33 cellular contexts compared by ENCODE assay signal in the genomic region with DNA sequence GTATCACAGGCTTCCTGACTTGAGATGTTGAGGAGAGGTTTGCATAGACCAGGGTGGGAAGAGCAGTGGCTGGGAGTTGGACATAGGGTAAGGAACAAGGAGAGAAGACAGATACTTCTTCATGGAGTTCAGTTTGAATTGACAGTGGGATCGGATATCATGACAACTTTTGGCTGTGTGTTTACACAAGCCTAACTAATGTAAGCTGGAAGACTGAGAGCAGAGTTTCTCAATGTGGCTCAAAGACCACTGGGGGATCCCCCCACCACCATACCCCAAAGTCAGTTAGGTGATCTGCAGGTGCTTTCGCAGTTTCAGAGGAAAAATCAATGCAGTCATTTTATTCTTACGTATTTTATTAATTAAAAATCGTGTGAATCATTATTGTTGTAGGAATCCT.
"Had no signal": no experiment of that assay in that cellular context is flagged by ENCODE, and none has a peak within 500 bp of the region (broad histone marks: within the 10 kb centered on the region; RNA-seq: fewer than 3 reads in every experiment).

No MANE protein-coding gene starts in this region.

- H3K27ac Mint-ChIP-seq: activated B cell treated with CpG ODN at 0.5 μM for 24 hours; activated CD4-positive, alpha-beta memory T cell treated with anti-CD3 and anti-CD28 coated beads for 36 hours; activated naive CD4-positive, alpha-beta T cell treated with anti-CD3 and anti-CD28 coated beads, Interleukin-2, amount 10 ng/mL, durations not matched to agents 7 days and 5 days; activated naive CD8-positive, alpha-beta T cell treated with anti-CD3 and anti-CD28 coated beads for 36 hours; activated T-helper 1 cell treated with anti-CD3 and anti-CD28 coated beads, Interleukin-12 subunit alpha, Interleukin-12 subunit beta, Interleukin-2, Interleukin-4 antibody, amounts not matched to agents 30 ng/mL and 10 ng/mL and 1 ng/mL, durations not matched to agents 14 hours and 24 hours and 36 hours; T-cell had no signal

- DNase-seq: activated B cell treated with CpG ODN at 0.5 μM for 24 hours; activated CD4-positive, alpha-beta memory T cell treated with anti-CD3 and anti-CD28 coated beads for 36 hours; activated CD4-positive, alpha-beta T cell treated with anti-CD3 and anti-CD28 coated beads for 4 hours; activated CD4-positive, alpha-beta T cell treated with anti-CD3 and anti-CD28 coated beads, Interleukin-2, amount 50 U/mL, for 1 hour; activated CD4-positive, CD25-positive, alpha-beta regulatory T cell treated with anti-CD3 and anti-CD28 coated beads, Interleukin-2, amount 50 U/mL, for 72 hours; activated CD8-positive, alpha-beta memory T cell treated with anti-CD3 and anti-CD28 coated beads, Interleukin-2, amount 50 U/mL, for 4 hours; activated gamma-delta T cell treated with Interleukin-2 at 50 U/mL for 16 hours; activated naive CD4-positive, alpha-beta T cell treated with anti-CD3 and anti-CD28 coated beads, Interleukin-2, amount 10 ng/mL, durations not matched to agents 7 days and 5 days; activated naive CD8-positive, alpha-beta T cell treated with anti-CD3 and anti-CD28 coated beads for 36 hours; activated T-cell treated with anti-CD3 and anti-CD28 coated beads for 4 hours; activated T-cell treated with anti-CD3 and anti-CD28 coated beads, Interleukin-2, amount 50 U/mL, for 4 hours; amniotic stem cell; aorta; brain microvascular endothelial cell; central memory CD4-positive, alpha-beta T cell; NCI-H1092 treated with DMSO at 0.1 percent for 48 hours; NCI-H1417; NCI-H146; NCI-H187; NCI-H2029 treated with DMSO at 0.1 percent for 48 hours; NCI-H2107; NCI-H2171; NCI-H446; NCI-H524 treated with DMSO at 0.1 percent for 48 hours; SHP77 treated with DMSO at 0.1 percent for 48 hours; SK-N-SH; T-cell; T-helper 2 cell; T-helper 9 cell had no signal

- H3K36me3 ChIP-seq: brain microvascular endothelial cell, SJSA1 had no signal

- H3K9me3 Mint-ChIP-seq: activated B cell treated with CpG ODN at 0.5 μM for 24 hours; activated CD4-positive, alpha-beta memory T cell treated with anti-CD3 and anti-CD28 coated beads for 36 hours; activated naive CD4-positive, alpha-beta T cell treated with anti-CD3 and anti-CD28 coated beads, Interleukin-2, amount 10 ng/mL, durations not matched to agents 7 days and 5 days; activated naive CD8-positive, alpha-beta T cell treated with anti-CD3 and anti-CD28 coated beads for 36 hours; activated T-cell treated with anti-CD3 and anti-CD28 coated beads, Interleukin-2, amount 50 U/mL, for 4 hours; activated T-helper 1 cell treated with anti-CD3 and anti-CD28 coated beads, Interleukin-12 subunit alpha, Interleukin-12 subunit beta, Interleukin-2, Interleukin-4 antibody, amounts not matched to agents 30 ng/mL and 10 ng/mL and 1 ng/mL, durations not matched to agents 14 hours and 24 hours and 36 hours; T-cell had no signal

- H3K27ac ChIP-seq: brain microvascular endothelial cell, SJSA1, VCaP had no signal

- ATAC-seq: activated T-cell treated with anti-CD3 and anti-CD28 coated beads, Interleukin-2, amount 50 U/mL, for 4 hours; Panc1; T-cell had no signal

- H3K9me3 ChIP-seq: SJSA1, SK-N-SH had no signal

- H3K27me3 ChIP-seq: brain microvascular endothelial cell, SJSA1 had no signal

- H3K9ac ChIP-seq: SK-N-SH had no signal

- H3K36me3 Mint-ChIP-seq: activated CD4-positive, alpha-beta memory T cell treated with anti-CD3 and anti-CD28 coated beads for 36 hours; activated naive CD4-positive, alpha-beta T cell treated with anti-CD3 and anti-CD28 coated beads, Interleukin-2, amount 10 ng/mL, durations not matched to agents 7 days and 5 days had no signal

- H3K4me1 Mint-ChIP-seq: activated B cell treated with CpG ODN at 0.5 μM for 24 hours had no signal

- H3K4me2 ChIP-seq: SK-N-SH had no signal

- H3K27me3 Mint-ChIP-seq: activated B cell treated with CpG ODN at 0.5 μM for 24 hours; activated CD4-positive, alpha-beta memory T cell treated with anti-CD3 and anti-CD28 coated beads for 36 hours; activated naive CD4-positive, alpha-beta T cell treated with anti-CD3 and anti-CD28 coated beads, Interleukin-2, amount 10 ng/mL, durations not matched to agents 7 days and 5 days; activated naive CD8-positive, alpha-beta T cell treated with anti-CD3 and anti-CD28 coated beads for 36 hours; T-cell had no signal

- H3K4me3 Mint-ChIP-seq: activated B cell treated with CpG ODN at 0.5 μM for 24 hours; activated CD4-positive, alpha-beta memory T cell treated with anti-CD3 and anti-CD28 coated beads for 36 hours; activated naive CD4-positive, alpha-beta T cell treated with anti-CD3 and anti-CD28 coated beads, Interleukin-2, amount 10 ng/mL, durations not matched to agents 7 days and 5 days; activated naive CD8-positive, alpha-beta T cell treated with anti-CD3 and anti-CD28 coated beads for 36 hours; activated T-cell treated with anti-CD3 and anti-CD28 coated beads, Interleukin-2, amount 50 U/mL, for 4 hours; activated T-helper 1 cell treated with anti-CD3 and anti-CD28 coated beads, Interleukin-12 subunit alpha, Interleukin-12 subunit beta, Interleukin-2, Interleukin-4 antibody, amounts not matched to agents 30 ng/mL and 10 ng/mL and 1 ng/mL, durations not matched to agents 14 hours and 24 hours and 36 hours; T-cell had no signal

- H3K4me3 ChIP-seq: SJSA1 had no signal
